Comparison of ENCODE assay signal across 11 cellular contexts in the genomic region with DNA sequence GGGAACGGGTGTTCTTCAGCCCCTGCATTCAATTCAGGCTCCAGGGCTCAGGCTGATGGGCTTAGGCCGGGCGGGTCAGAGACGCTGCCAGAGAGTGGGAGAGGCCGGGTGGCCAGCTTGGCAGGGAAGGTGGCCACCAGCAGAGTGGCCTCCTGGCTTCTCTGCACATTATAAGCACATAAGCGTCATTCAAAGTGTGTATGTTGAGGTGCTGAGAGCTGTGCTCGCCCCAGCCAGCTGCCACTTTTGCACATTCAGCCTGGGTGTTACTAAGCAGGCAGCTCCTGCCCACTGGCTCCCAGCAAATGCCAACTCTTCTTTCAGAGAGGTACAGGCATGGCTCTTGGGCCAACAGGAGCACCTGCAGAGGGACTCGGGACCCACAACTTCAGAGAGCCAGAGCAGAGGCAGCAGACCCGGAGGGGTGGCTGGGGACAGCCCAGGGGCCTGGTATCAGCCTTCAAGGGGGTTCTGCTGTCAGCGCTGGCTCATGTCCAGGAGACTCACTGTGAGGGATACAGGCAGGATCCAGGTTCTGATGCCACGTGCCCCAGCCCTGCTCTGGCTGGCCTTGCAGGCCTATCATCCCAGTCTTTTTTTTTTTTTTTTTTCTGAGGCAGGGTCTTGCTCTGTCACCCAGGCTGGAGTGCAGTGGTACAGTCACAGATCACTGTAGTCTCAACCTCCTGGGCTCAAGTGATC. TPM values are rescaled to one million over a fixed set of nuclear protein-coding genes. Genes with fewer than 3 reads are reported as not detected.
A peak's percentile ranks its signal among the peaks of the same experiment; 100 is the strongest.
DNase-seq lines count a peak whose midpoint lies in the region; ATAC-seq lines count a peak whose summit lies in the region.
"Had no signal": no experiment of that assay in that cellular context is flagged by ENCODE, and none has a peak within 500 bp of the region (broad histone marks: within the 10 kb centered on the region; RNA-seq: fewer than 3 reads in every experiment).

No MANE protein-coding gene starts in this region.

- no peaks in the 10 kb centered on the region for H4K20me1 ChIP-seq in GM23248 (ENCODE audit: insufficient read depth)

- H3K4me3 ChIP-seq in GM23248 (no peak overlapping the region), skeletal muscle satellite cell (ENCODE audit: low read length) (peak overlapping the region; percentile 37)
- H3K4me3 ChIP-seq: SK-N-MC had no signal

- H3K4me2 ChIP-seq in GM23248 (ENCODE audit: unreplicated experiment), result peak overlapping the region; percentile 51
- H3K4me2 ChIP-seq in skeletal muscle satellite cell (ENCODE audit: low read length), result peak overlapping the region; percentile 56

- peak overlapping the region; percentile 86 for H3K9ac ChIP-seq in GM23248
- peak overlapping the region; percentile 73 for H3K9ac ChIP-seq in skeletal muscle satellite cell (ENCODE audit: low read depth, low read length)

- WGBS in GM23248 (ENCODE audit: low coverage in 1 of 2, low lambda C conversion rate in 2 of 2, missing lambda C conversion rate in 2 of 2), 2 experiments, result 39 to 43% methylated on average over 11 of the region's 11 CpGs

- ATAC-seq in HG03175 (IDR thresholded peaks at IDR 0.05; ENCODE audit: unreplicated experiment), result no peak

- no peaks in the 10 kb centered on the region for H3K79me2 ChIP-seq in GM23248 (ENCODE audit: insufficient read depth)

- peak overlapping the region; percentile 73 for H3K27ac ChIP-seq in GM23248
- H3K27ac ChIP-seq: SK-N-MC had no signal

- H3K27me3 ChIP-seq in GM23248 (replicated peaks; ENCODE audit: insufficient read depth) (no peaks in the 10 kb centered on the region), skeletal muscle satellite cell (ENCODE audit: control insufficient read depth, insufficient read depth, low read length) (no peaks in the 10 kb centered on the region)

- H3K36me3 ChIP-seq in GM23248 (ENCODE audit: low read depth) (no peaks in the 10 kb centered on the region), skeletal muscle satellite cell (ENCODE audit: insufficient read depth, low read length) (peaks cover 4% of the 10 kb centered on the region)

- DNase-seq in GM23248 (peak; percentile 54), SHP77 (lab: John Stamatoyannopoulos, UW) (peak; percentile 47 to 79), glomerular visceral epithelial cell (ENCODE audit: extremely low spot score) (peak; percentile 27), SIG-M5 (lab: John Stamatoyannopoulos, UW) (no peak), NCI-H2081 treated with DMSO at 0.1 percent for 48 hours (lab: John Stamatoyannopoulos, UW) (no peak), cerebellum (ENCODE audit: low spot score) (no peak)
- DNase-seq: glutamatergic neuron, NCI-H2029 treated with DMSO at 0.1 percent for 48 hours had no signal

- no peaks in the 10 kb centered on the region for H3K9me2 ChIP-seq in GM23248 (ENCODE audit: insufficient read depth)

- H2AFZ ChIP-seq in GM23248, result no peak overlapping the region

- H3K4me1 ChIP-seq in GM23248 (ENCODE audit: insufficient read depth), result peaks cover 52% of the 10 kb centered on the region
- peaks cover 91% of the 10 kb centered on the region for H3K4me1 ChIP-seq in skeletal muscle satellite cell (ENCODE audit: control insufficient read depth, insufficient read depth, low read length)

- H3K9me3 ChIP-seq in GM23248 (ENCODE audit: low read depth) (no peaks in the 10 kb centered on the region), skeletal muscle satellite cell (replicated peaks; ENCODE audit: low read length) (no peaks in the 10 kb centered on the region)

- H3F3A ChIP-seq in GM23248 (ENCODE audit: insufficient read depth), result peaks cover 9% of the 10 kb centered on the region; the same call in 1 of the 2 replicates

- in situ Hi-C loops in GM23248 (cut with MboI), result no loop called here

RNA-seq across cellular contexts. Expression of a gene that starts 8.8 kb away (rescaled TPM):
- total RNA-seq in GM23248 (2014; rRNA removed; shearing (Covaris generic)), result 13.2 and 23.7 TPM in 2 replicates
- polyA plus RNA-seq in GM23248 (2016; fragmentation: Nextera tagmentation; extraction: Ambion mirVana), result 0.43 and 0.44 TPM in 2 replicates
- 17.0 and 25.6 TPM in 2 replicates for total RNA-seq in skeletal muscle satellite cell (2012; rRNA removed)
- 49.0 TPM for total RNA-seq in cerebellum

RNA-seq across cellular contexts. Expression of a gene that starts 48.3 kb away (rescaled TPM):
- total RNA-seq in GM23248 (2014; rRNA removed; shearing (Covaris generic)), result 1.0 TPM in 1 of 2 replicates, not detected in the other
- polyA plus RNA-seq in GM23248 (2016; fragmentation: Nextera tagmentation; extraction: Ambion mirVana), result 0.15 TPM in 1 of 2 replicates, not detected in the other
- total RNA-seq in skeletal muscle satellite cell (2012; rRNA removed), result 0.51 and 1.5 TPM in 2 replicates
- 4.1 TPM for total RNA-seq in cerebellum

Comparison
In these comparisons a context has a peak if more than half of its experiments do, and no peak if none do; other contexts are left out.
1. DNase-seq: peak in GM23248 (single experiment), SHP77 (2 of 2) and glomerular visceral epithelial cell (single experiment); none in SIG-M5 (single experiment), NCI-H2081 treated with DMSO at 0.1 percent for 48 hours (single experiment) and cerebellum (single experiment).